10 cellular contexts compared by ENCODE assay signal in the genomic region with DNA sequence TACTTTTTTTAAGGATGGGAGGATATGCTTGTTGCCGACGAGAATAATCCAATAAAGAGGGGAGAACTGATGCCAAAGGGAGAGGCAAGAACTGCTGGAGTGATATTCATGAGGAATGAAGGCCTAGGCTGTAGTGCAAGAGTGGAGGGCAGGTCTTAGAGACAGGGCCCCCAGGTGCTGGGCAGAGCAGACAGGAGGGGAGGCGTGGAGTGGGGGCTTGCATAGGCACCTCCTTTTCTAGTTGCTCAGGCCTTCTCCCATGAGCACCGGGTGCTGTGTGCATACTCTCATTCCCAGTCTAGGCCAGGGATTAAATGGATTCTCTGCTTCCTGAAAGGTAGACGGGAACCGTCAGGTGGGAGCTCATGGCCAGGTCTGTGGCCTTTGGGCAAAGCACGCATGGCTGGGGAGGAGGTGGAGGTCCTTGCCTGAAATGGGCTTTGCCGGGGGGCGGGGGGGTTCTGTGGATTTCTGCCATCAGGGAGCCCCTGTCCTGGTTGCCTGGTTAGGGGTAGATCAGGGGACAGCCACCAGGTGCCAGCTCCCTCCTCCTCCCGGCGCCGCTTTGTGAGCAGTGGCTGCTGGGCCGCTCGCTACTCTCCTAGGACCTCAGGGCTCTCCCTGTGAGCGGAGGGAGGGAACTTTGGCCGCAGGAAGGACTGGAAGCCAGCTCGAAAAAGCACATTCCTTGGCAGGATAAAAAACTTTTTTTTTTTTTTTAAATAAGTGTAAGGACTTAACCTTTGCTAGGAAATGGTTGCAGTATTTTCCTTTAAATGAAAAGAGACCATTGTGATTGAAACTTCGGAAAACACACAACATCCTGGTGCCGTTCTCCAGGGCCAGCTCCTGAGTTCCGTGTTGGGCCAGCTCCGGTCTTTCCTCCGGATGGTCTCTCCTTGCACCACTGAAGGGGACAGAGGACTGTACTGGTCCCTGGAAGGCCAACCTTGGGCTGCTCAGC.
DNase-seq lines count a peak whose midpoint lies in the region; ATAC-seq and TF ChIP-seq lines count a peak whose summit lies in the region.
"Had no signal": no experiment of that assay in that cellular context is flagged by ENCODE, and none has a peak within 500 bp of the region (broad histone marks: within the 10 kb centered on the region; RNA-seq: fewer than 3 reads in every experiment).

No MANE protein-coding gene starts in this region.

- no peaks in the 10 kb centered on the region for H3K9me3 Mint-ChIP-seq in WTC11

- ATAC-seq in WTC11 (peak; percentile 78), left colon (no peak)
- ATAC-seq: activated naive CD4-positive, alpha-beta T cell treated with anti-CD3 and anti-CD28 coated beads, Interleukin-2, amount 50 U/mL, for 72 hours; GM12878 had no signal

- no peak for TF ChIP-seq POLR2A in spleen (IDR thresholded peaks at IDR 0.05)

- no peaks in the 10 kb centered on the region for H3K36me3 Mint-ChIP-seq in WTC11
- H3K36me3 Mint-ChIP-seq: activated naive CD4-positive, alpha-beta T cell treated with anti-CD3 and anti-CD28 coated beads, Interleukin-2, amount 50 U/mL, for 72 hours had no signal

- CTCF ChIA-PET in WTC11 (lab: Charles Lee), result interaction anchor here (1.1 to 1.6 kb wide), 4 partner anchors 31 to 54 kb away, joined by 3 to 4 read pairs (median 3); no protein-coding TSS in a partner anchor

- no peaks in the 10 kb centered on the region; the same call in 1 of the 2 replicates for H3K27me3 Mint-ChIP-seq in WTC11 (ENCODE audit: low read depth)

- peak overlapping the region; percentile 64 to 91 (median 76) for H3K27ac ChIP-seq in spleen

- no peak overlapping the region for H3K27ac Mint-ChIP-seq in WTC11
- H3K27ac Mint-ChIP-seq: activated naive CD4-positive, alpha-beta T cell treated with anti-CD3 and anti-CD28 coated beads, Interleukin-2, amount 50 U/mL, for 72 hours had no signal

- H3K9me3 ChIP-seq in spleen, result no peaks in the 10 kb centered on the region

- POLR2A ChIA-PET in WTC11 (lab: Charles Lee), result no interaction called here

- WGBS in spleen, 5 donors, result 65 to 79% (median 68%) methylated on average over 17 to 22 of the region's 22 CpGs

- TF ChIP-seq CTCF in WTC11 (IDR thresholded peaks at IDR 0.05) (no peak), spleen (IDR thresholded peaks at IDR 0.05 in 8 of 11, conservative IDR thresholded peaks at IDR 0.05 in 3 of 11) (no peak)

- H3K4me3 Mint-ChIP-seq in WTC11, result no peak overlapping the region

- DNase-seq in WTC11 (ENCODE audit: low spot score) (no peak), fibroblast of gingiva (ENCODE audit: low read depth) (peak; percentile 26), medulla oblongata (ENCODE audit: extremely low spot score) (peak; percentile 28), spleen (no peak), activated T-cell treated with anti-CD3 and anti-CD28 coated beads for 4 hours (no peak), putamen (ENCODE audit: low spot score) (no peak), amniotic stem cell (lab: John Stamatoyannopoulos, UW) (no peak), left colon (no peak)

- peaks cover 5 to 70% (median 49%) of the 10 kb centered on the region in 6 donors for H3K4me1 ChIP-seq in spleen

- H3K27me3 ChIP-seq in spleen (replicated peaks in 1 of 7), result no peaks in the 10 kb centered on the region

- intact Hi-C loops in spleen (cut with DNase I; ENCODE audit: low total_unique reads), result loop anchor here (10.0 kb wide), 1 partner anchor 60 kb away; no protein-coding TSS in a partner anchor
- intact Hi-C loops in left colon (cut with DNase I, micrococcal nuclease), result no loop called here

- H3K4me3 ChIP-seq in spleen, result no peak overlapping the region
- H3K4me3 ChIP-seq: GM12878 had no signal

- H3K36me3 ChIP-seq in spleen, result no peaks in the 10 kb centered on the region

- 0 out of 2 replicates have a peak, but pooled peaks cover 5% of the 10 kb centered on the region for H3K4me1 Mint-ChIP-seq in WTC11

TF ChIP-seq in WTC11, 78 proteins besides CTCF, POLR2A, EP300 and RAD21:
- TF ChIP-seq TP53 (CRISPR knock-in tag; IDR thresholded peaks at IDR 0.05) (no peak), GTF2I (CRISPR knock-in tag; conservative IDR thresholded peaks at IDR 0.05) (no peak)
- TF ChIP-seq, protein P1, sequence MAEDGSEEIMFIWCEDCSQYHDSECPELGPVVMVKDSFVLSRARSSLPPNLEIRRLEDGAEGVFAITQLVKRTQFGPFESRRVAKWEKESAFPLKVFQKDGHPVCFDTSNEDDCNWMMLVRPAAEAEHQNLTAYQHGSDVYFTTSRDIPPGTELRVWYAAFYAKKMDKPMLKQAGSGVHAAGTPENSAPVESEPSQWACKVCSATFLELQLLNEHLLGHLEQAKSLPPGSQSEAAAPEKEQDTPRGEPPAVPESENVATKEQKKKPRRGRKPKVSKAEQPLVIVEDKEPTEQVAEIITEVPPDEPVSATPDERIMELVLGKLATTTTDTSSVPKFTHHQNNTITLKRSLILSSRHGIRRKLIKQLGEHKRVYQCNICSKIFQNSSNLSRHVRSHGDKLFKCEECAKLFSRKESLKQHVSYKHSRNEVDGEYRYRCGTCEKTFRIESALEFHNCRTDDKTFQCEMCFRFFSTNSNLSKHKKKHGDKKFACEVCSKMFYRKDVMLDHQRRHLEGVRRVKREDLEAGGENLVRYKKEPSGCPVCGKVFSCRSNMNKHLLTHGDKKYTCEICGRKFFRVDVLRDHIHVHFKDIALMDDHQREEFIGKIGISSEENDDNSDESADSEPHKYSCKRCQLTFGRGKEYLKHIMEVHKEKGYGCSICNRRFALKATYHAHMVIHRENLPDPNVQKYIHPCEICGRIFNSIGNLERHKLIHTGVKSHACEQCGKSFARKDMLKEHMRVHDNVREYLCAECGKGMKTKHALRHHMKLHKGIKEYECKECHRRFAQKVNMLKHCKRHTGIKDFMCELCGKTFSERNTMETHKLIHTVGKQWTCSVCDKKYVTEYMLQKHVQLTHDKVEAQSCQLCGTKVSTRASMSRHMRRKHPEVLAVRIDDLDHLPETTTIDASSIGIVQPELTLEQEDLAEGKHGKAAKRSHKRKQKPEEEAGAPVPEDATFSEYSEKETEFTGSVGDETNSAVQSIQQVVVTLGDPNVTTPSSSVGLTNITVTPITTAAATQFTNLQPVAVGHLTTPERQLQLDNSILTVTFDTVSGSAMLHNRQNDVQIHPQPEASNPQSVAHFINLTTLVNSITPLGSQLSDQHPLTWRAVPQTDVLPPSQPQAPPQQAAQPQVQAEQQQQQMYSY (CRISPR knock-in tag; IDR thresholded peaks at IDR 0.05), result peak; percentile 41; the same call in 1 of the 2 replicates

Comparison
In these comparisons a context has a peak if more than half of its experiments do, and no peak if none do; other contexts are left out.
1. DNase-seq: peak in fibroblast of gingiva (single experiment) and medulla oblongata (single experiment); none in WTC11 (single experiment), spleen (single experiment), activated T-cell treated with anti-CD3 and anti-CD28 coated beads for 4 hours (single experiment), putamen (single experiment), amniotic stem cell (single experiment) and left colon (0 of 2).